In genomic region chr2:33406622-33407021, GRCh38 we compare ENCODE assay signal across 20 cellular contexts.
"Had no signal": no experiment of that assay in that cellular context is flagged by ENCODE, and none has a peak within 500 bp of the region (broad histone marks: within the 10 kb centered on the region; RNA-seq: fewer than 3 reads in every experiment).

No MANE protein-coding gene starts in this region.

- H3K27ac ChIP-seq: right atrium auricular region, skin epidermis, tibial nerve, vagina had no signal

- H3K9me3 ChIP-seq: vagina had no signal

- ATAC-seq: activated CD8-positive, alpha-beta T cell treated with anti-CD3 and anti-CD28 coated beads for 36 hours; activated naive CD8-positive, alpha-beta T cell treated with anti-CD3 and anti-CD28 coated beads, Interleukin-2, amount 50 U/mL, for 24 hours; activated T-cell treated with anti-CD3 and anti-CD28 coated beads, Interleukin-2, amount 50 U/mL, for 4 hours; esophagus mucosa had no signal

- H3K4me1 ChIP-seq: right atrium auricular region, vagina had no signal

- H3K36me3 ChIP-seq: right atrium auricular region, tibial nerve, vagina had no signal

- DNase-seq: activated CD4-positive, alpha-beta T cell treated with anti-CD3 and anti-CD28 coated beads, Interleukin-2, amount 10 ng/mL, durations not matched to agents 24 days and 14 days; activated CD8-positive, alpha-beta T cell treated with anti-CD3 and anti-CD28 coated beads for 36 hours; activated naive CD4-positive, alpha-beta T cell treated with anti-CD3 and anti-CD28 coated beads, Interleukin-2, amount 10 ng/mL, durations not matched to agents 7 days and 5 days; activated naive CD8-positive, alpha-beta T cell treated with anti-CD3 and anti-CD28 coated beads, Interleukin-2, amount 50 U/mL, for 24 hours; activated T-cell treated with anti-CD3 and anti-CD28 coated beads, Interleukin-2, amount 50 U/mL, for 4 hours; anterior cingulate cortex; cerebellar nuclear complex; effector CD4-positive, alpha-beta T cell; foreskin fibroblast; glutamatergic neuron; hippocampal formation; nephron progenitor cell; nucleus accumbens; T-helper 1 cell; T-helper 9 cell had no signal

- H3K27me3 ChIP-seq: right atrium auricular region, tibial nerve, vagina had no signal

- H3K4me3 ChIP-seq: right atrium auricular region, skin epidermis, tibial nerve, vagina had no signal
